ENCODE assay signal across 1 cellular context in genomic region chr19:49497047-49497789, GRCh38.
A peak's percentile ranks its signal among the peaks of the same experiment; 100 is the strongest.
TF ChIP-seq lines count a peak whose summit lies in the region.

No MANE protein-coding gene starts in this region.

TF ChIP-seq in HepG2, 621 proteins besides CTCF, POLR2A, EP300 and RAD21 (continued from another document):
- TF ChIP-seq ZNF687 (CRISPR knock-in tag; IDR thresholded peaks at IDR 0.05) (peak; percentile 40; the same call in 1 of the 2 replicates), ZFAT (CRISPR knock-in tag; conservative IDR thresholded peaks at IDR 0.05) (no peak), HMG20B (CRISPR knock-in tag; conservative IDR thresholded peaks at IDR 0.05) (no peak), ZNF3 (CRISPR knock-in tag; IDR thresholded peaks at IDR 0.05) (no peak), SP1 (IDR thresholded peaks at IDR 0.05) (no peak), SP1 (CRISPR knock-in tag; IDR thresholded peaks at IDR 0.05) (peak; percentile 68; the same call in 1 of the 2 replicates), ZNF737 (CRISPR knock-in tag; IDR thresholded peaks at IDR 0.05; ENCODE audit: borderline replicate concordance) (no peak), BORCS8-MEF2B (CRISPR knock-in tag; IDR thresholded peaks at IDR 0.05) (no peak), RBFOX2 (IDR thresholded peaks at IDR 0.05; ENCODE audit: low read depth, low read length) (peak; percentile 62), MAX (IDR thresholded peaks at IDR 0.05) (peak; percentile 77), ATF3 (CRISPR knock-in tag; IDR thresholded peaks at IDR 0.05) (no peak), SP2 (CRISPR knock-in tag; IDR thresholded peaks at IDR 0.05) (no peak), CSRNP2 (CRISPR knock-in tag; conservative IDR thresholded peaks at IDR 0.05; ENCODE audit: low read depth) (no peak), GABPA (IDR thresholded peaks at IDR 0.05; ENCODE audit: low read depth, low read length) (peak; percentile 11; the same call in 1 of the 2 replicates), GABPA (CRISPR knock-in tag; IDR thresholded peaks at IDR 0.05; ENCODE audit: low read depth) (peak; percentile 64), KLF12 (CRISPR knock-in tag; IDR thresholded peaks at IDR 0.05; ENCODE audit: borderline replicate concordance) (no peak), HNRNPLL (IDR thresholded peaks at IDR 0.05; ENCODE audit: low read depth, low read length, poor library complexity, severe bottlenecking) (no peak), HMGA1 (CRISPR knock-in tag; conservative IDR thresholded peaks at IDR 0.05) (no peak), CREM (IDR thresholded peaks at IDR 0.05) (peak; percentile 43; the same call in 1 of the 2 replicates), CREM (CRISPR knock-in tag; IDR thresholded peaks at IDR 0.05) (no peak), PHF5A (CRISPR knock-in tag; IDR thresholded peaks at IDR 0.05; ENCODE audit: low read depth, unreplicated experiment) (no peak), THAP11 (CRISPR knock-in tag; IDR thresholded peaks at IDR 0.05) (peak; percentile 97), PATZ1 (CRISPR knock-in tag; IDR thresholded peaks at IDR 0.05) (no peak), SIN3A (IDR thresholded peaks at IDR 0.05; ENCODE audit: borderline replicate concordance, low read depth, low read length) (no peak), SAP130 (CRISPR knock-in tag; IDR thresholded peaks at IDR 0.05; ENCODE audit: low read depth) (peak; percentile 63; the same call in 1 of the 2 replicates), PRDM10 (CRISPR knock-in tag; IDR thresholded peaks at IDR 0.05; ENCODE audit: low read depth) (no peak), ZFP62 (CRISPR knock-in tag; IDR thresholded peaks at IDR 0.05) (no peak)
